Comparison of ENCODE assay signal across 16 cellular contexts in the genomic region with DNA sequence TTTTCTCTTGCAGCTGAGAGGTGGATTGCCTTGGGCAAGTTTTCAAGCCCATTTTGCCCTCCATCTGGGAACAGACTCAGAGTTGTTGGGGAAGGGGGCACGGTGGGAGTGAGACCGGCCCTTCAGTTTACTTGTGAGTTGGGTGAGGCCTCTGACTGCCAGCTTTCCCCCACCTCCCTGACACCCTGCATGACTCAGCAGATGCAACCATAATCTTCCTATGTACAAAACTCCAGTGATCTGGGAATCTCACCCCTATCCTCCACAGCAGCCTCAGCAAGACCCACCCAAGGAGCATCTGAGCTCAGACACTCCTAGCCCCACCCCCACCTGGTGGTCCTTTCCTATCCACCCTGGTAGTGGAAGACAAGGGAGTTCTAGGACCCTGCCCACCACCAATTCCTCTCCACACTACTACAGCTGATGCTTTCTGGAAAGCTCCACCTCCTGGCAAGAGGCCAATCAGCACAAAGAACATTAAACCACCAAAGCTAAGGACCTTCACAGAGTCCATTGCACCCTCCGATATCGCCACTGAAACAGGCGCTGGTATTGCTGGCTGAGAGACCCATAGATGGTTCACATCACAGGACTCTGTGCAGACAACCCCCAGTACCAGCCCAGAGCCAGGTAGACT.
DNase-seq lines count a peak whose midpoint lies in the region; ATAC-seq, FAIRE-seq and TF ChIP-seq lines count a peak whose summit lies in the region.
"Had no signal": no experiment of that assay in that cellular context is flagged by ENCODE, and none has a peak within 500 bp of the region (broad histone marks: within the 10 kb centered on the region; RNA-seq: fewer than 3 reads in every experiment).

No MANE protein-coding gene starts in this region.

- TF ChIP-seq CTCF in K562 (IDR thresholded peaks at IDR 0.05 in 2 of 3, conservative IDR thresholded peaks at IDR 0.05 in 1 of 3; ENCODE audit: insufficient read depth in 2 of 3, low read depth in 1 of 3, low read length in 3 of 3): no peak

- FAIRE-seq in K562 (lab: Jason Lieb, UNC): no peak
- FAIRE-seq: A204.1, GM12892 had no signal

- H3K9me3 ChIP-seq in K562 (replicated peaks; ENCODE audit: control insufficient read depth, insufficient read depth, low read depth, low read length): no peaks in the 10 kb centered on the region
- no peaks in the 10 kb centered on the region for H3K9me3 ChIP-seq in CD8-positive, alpha-beta memory T cell (ENCODE audit: low read length)

- DNase-seq in M059J (ENCODE audit: low read depth) (peak; percentile 3), OCI-M1 (lab: John Stamatoyannopoulos, UW) (peak; percentile 8), K562 (ENCODE audit: extremely low read depth in 1 of 4, low spot score in 3 of 4) (peak in 2 of 4 experiments; percentile 7 to 43), memory B cell (ENCODE audit: low spot score in 2 of 2) (no peak), SKM-1 treated with dmso at 0.1 percent for 144 hours (lab: John Stamatoyannopoulos, UW; ENCODE audit: unreplicated experiment) (no peak)
- no peak for DNase-seq in activated CD4-positive, CD25-positive, alpha-beta regulatory T cell (lab: John Stamatoyannopoulos, UW)
- no peak for DNase-seq in CD8-positive, alpha-beta memory T cell
- DNase-seq: C1 segment of cervical spinal cord; CD4-positive, alpha-beta T cell; DND-41; GDM1; HCEC 1CT; HFFc6 had no signal

- CTCF ChIA-PET in K562 (lab: Yijun Ruan, JAX; ENCODE audit: low intra/inter-chr PET ratio): no interaction called here
- CTCF ChIA-PET in CD8-positive, alpha-beta memory T cell (lab: Charles Lee): no interaction called here

- no peak for TF ChIP-seq POLR2A in K562 (conservative IDR thresholded peaks at IDR 0.05)

- no peak for TF ChIP-seq RAD21 in K562 (CRISPR knock-in tag; conservative IDR thresholded peaks at IDR 0.05 in 1 of 2, IDR thresholded peaks at IDR 0.05 in 1 of 2)

- no peaks in the 10 kb centered on the region for H3K36me3 ChIP-seq in K562 (ENCODE audit: control insufficient read depth, insufficient read depth, low read length)
- no peaks in the 10 kb centered on the region for H3K36me3 ChIP-seq in CD8-positive, alpha-beta memory T cell (ENCODE audit: insufficient read depth, low read length)

- 0 out of 2 replicates have a peak overlapping the region, but pooled peaks have one; percentile 25 for H3K4me2 ChIP-seq in K562 (ENCODE audit: insufficient read depth, low read length)

- in situ Hi-C loops in K562 (cut with MboI): no loop called here

- intact Hi-C loops in K562 (cut with micrococcal nuclease): no loop called here

- H3K9me3 Mint-ChIP-seq in memory B cell: peaks cover 3% of the 10 kb centered on the region
- no peaks in the 10 kb centered on the region for H3K9me3 Mint-ChIP-seq in CD8-positive, alpha-beta memory T cell
- H3K9me3 Mint-ChIP-seq: CD4-positive, alpha-beta T cell; HFFc6 had no signal

- no TSS peak for BruUV-seq in K562 (replicated peaks; lab: Mats Ljungman, UMichigan)

- peaks cover 1% of the 10 kb centered on the region for H3K36me3 Mint-ChIP-seq in memory B cell
- H3K36me3 Mint-ChIP-seq in CD8-positive, alpha-beta memory T cell: no peaks in the 10 kb centered on the region

- no peaks in the 10 kb centered on the region for H3K79me2 ChIP-seq in K562 (ENCODE audit: control insufficient read depth, insufficient read depth, low read length)

- H3K27me3 ChIP-seq in K562 (ENCODE audit: control insufficient read depth in 2 of 2, insufficient read depth in 2 of 2, low read length in 2 of 2): no peaks in the 10 kb centered on the region
- H3K27me3 ChIP-seq in CD8-positive, alpha-beta memory T cell (ENCODE audit: insufficient read depth, low read length, poor library complexity, severe bottlenecking): no peaks in the 10 kb centered on the region

- 57% methylated on average over 5 of the region's 5 CpGs for WGBS in K562 (ENCODE audit: insufficient coverage, low coverage, missing lambda C conversion rate)

- H3K9me1 ChIP-seq in K562 (ENCODE audit: control insufficient read depth, insufficient read depth, low read length): no peaks in the 10 kb centered on the region

- H3K9ac ChIP-seq in K562 (ENCODE audit: insufficient read depth in 1 of 2, low read depth in 2 of 2, low read length in 2 of 2): no peak overlapping the region

- H4K20me1 ChIP-seq in K562 (replicated peaks; ENCODE audit: control insufficient read depth, insufficient read depth, low read length): no peaks in the 10 kb centered on the region

- no peaks in the 10 kb centered on the region for H3K27me3 Mint-ChIP-seq in memory B cell
- H3K27me3 Mint-ChIP-seq in CD8-positive, alpha-beta memory T cell: peaks cover 0 to 13% of the 10 kb centered on the region in 2 donors
- H3K27me3 Mint-ChIP-seq: CD4-positive, alpha-beta T cell had no signal

- ATAC-seq in K562 (peak; percentile 67), memory B cell (ENCODE audit: low read depth) (no peak)

- no peak overlapping the region; the same call in 2 of the 3 replicates for H3K27ac ChIP-seq in K562 (ENCODE audit: extremely low read depth, low read depth, low read length)
- no peak overlapping the region for H3K27ac ChIP-seq in CD8-positive, alpha-beta memory T cell (ENCODE audit: low read depth, low read length)

- H2AFZ ChIP-seq in K562 (ENCODE audit: low read depth, low read length): peak overlapping the region; percentile 82

- no peaks in the 10 kb centered on the region for H3K4me1 Mint-ChIP-seq in memory B cell
- H3K4me1 Mint-ChIP-seq in CD8-positive, alpha-beta memory T cell: peaks cover 0 to 17% (median 3%) of the 10 kb centered on the region in 3 donors
- H3K4me1 Mint-ChIP-seq: B cell had no signal

- POLR2A ChIA-PET in K562 (lab: Yijun Ruan, JAX): no interaction called here
- POLR2A ChIA-PET in CD8-positive, alpha-beta memory T cell (lab: Charles Lee): no interaction called here

- H3K27ac Mint-ChIP-seq in memory B cell: peak overlapping the region; percentile 31
- no peak overlapping the region for H3K27ac Mint-ChIP-seq in CD8-positive, alpha-beta memory T cell
- H3K27ac Mint-ChIP-seq: B cell; CD4-positive, alpha-beta T cell; HFFc6 had no signal

- H3K4me1 ChIP-seq in K562 (replicated peaks in 1 of 2; ENCODE audit: control insufficient read depth in 2 of 2, insufficient read depth in 2 of 2, low read length in 2 of 2): peaks cover 0 to 8% of the 10 kb centered on the region in 2 experiments; a peak in 3 of 5 replicates
- H3K4me1 ChIP-seq in CD8-positive, alpha-beta memory T cell (ENCODE audit: insufficient read depth, low read length): no peaks in the 10 kb centered on the region

- TF ChIP-seq EP300 in K562 (IDR thresholded peaks at IDR 0.05; ENCODE audit: low read length): no peak

- H3K4me3 Mint-ChIP-seq in memory B cell: no peak overlapping the region
- H3K4me3 Mint-ChIP-seq in CD8-positive, alpha-beta memory T cell: no peak overlapping the region
- H3K4me3 Mint-ChIP-seq: B cell; CD4-positive, alpha-beta T cell; HFFc6 had no signal

- no peak overlapping the region for H3K4me3 ChIP-seq in K562
- H3K4me3 ChIP-seq in CD8-positive, alpha-beta memory T cell (ENCODE audit: low read length): no peak overlapping the region

TF ChIP-seq in K562, 482 proteins besides CTCF, POLR2A, EP300 and RAD21 (continues in another document):
- no peak for TF ChIP-seq PPARD (CRISPR knock-in tag; IDR thresholded peaks at IDR 0.05)
- TF ChIP-seq, protein P1, sequence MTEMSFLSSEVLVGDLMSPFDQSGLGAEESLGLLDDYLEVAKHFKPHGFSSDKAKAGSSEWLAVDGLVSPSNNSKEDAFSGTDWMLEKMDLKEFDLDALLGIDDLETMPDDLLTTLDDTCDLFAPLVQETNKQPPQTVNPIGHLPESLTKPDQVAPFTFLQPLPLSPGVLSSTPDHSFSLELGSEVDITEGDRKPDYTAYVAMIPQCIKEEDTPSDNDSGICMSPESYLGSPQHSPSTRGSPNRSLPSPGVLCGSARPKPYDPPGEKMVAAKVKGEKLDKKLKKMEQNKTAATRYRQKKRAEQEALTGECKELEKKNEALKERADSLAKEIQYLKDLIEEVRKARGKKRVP (CRISPR knock-in tag; IDR thresholded peaks at IDR 0.05): no peak
- TF ChIP-seq MAFG (tag; conservative IDR thresholded peaks at IDR 0.05): peak; percentile 87
- TF ChIP-seq C11orf30 (IDR thresholded peaks at IDR 0.05; ENCODE audit: low read depth): peak; percentile 85
- no peak for TF ChIP-seq RAD51 (IDR thresholded peaks at IDR 0.05; ENCODE audit: borderline replicate concordance, low read depth)
- TF ChIP-seq ARID3A (IDR thresholded peaks at IDR 0.05; ENCODE audit: borderline replicate concordance, low read depth, low read length): no peak
- TF ChIP-seq, protein P2, sequence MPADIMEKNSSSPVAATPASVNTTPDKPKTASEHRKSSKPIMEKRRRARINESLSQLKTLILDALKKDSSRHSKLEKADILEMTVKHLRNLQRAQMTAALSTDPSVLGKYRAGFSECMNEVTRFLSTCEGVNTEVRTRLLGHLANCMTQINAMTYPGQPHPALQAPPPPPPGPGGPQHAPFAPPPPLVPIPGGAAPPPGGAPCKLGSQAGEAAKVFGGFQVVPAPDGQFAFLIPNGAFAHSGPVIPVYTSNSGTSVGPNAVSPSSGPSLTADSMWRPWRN (IDR thresholded peaks at IDR 0.05; ENCODE audit: low read depth): no peak
- TF ChIP-seq CREM (IDR thresholded peaks at IDR 0.05; ENCODE audit: low read depth): no peak
- peak; percentile 91 for TF ChIP-seq NFIC (IDR thresholded peaks at IDR 0.05)
- TF ChIP-seq NFE2 (IDR thresholded peaks at IDR 0.05; ENCODE audit: low read depth): peak; percentile 82
- peak; percentile 5 for TF ChIP-seq ZFP36 (IDR thresholded peaks at IDR 0.05; ENCODE audit: low read depth, low read length, partially characterized antibody)
- no peak for TF ChIP-seq TAF15 (IDR thresholded peaks at IDR 0.05; ENCODE audit: low read depth, low read length)
- TF ChIP-seq MAFK (IDR thresholded peaks at IDR 0.05; ENCODE audit: low read length): peak; percentile 71
- no peak for TF ChIP-seq PTTG1 (tag; IDR thresholded peaks at IDR 0.05; ENCODE audit: low read depth)

Comparison
In these comparisons a context has a peak if more than half of its experiments do, and no peak if none do; other contexts are left out.
1. DNase-seq: peak in M059J (single experiment) and OCI-M1 (single experiment); none in memory B cell (0 of 2), activated CD4-positive, CD25-positive, alpha-beta regulatory T cell (0 of 4), SKM-1 treated with dmso at 0.1 percent for 144 hours (single experiment) and CD8-positive, alpha-beta memory T cell (0 of 5).